In genomic region chr6:134318396-134319281, GRCh38 we compare ENCODE assay signal across 8 cellular contexts. TPM values are rescaled to one million over a fixed set of nuclear protein-coding genes. Genes with fewer than 3 reads are reported as not detected.
DNase-seq lines count a peak whose midpoint lies in the region; ATAC-seq and TF ChIP-seq lines count a peak whose summit lies in the region.

No MANE protein-coding gene starts in this region.

- H3K4me1 Mint-ChIP-seq in CD8-positive, alpha-beta T cell (ENCODE audit: low read depth): peaks cover 16% of the 10 kb centered on the region
- H3K4me1 Mint-ChIP-seq in neural progenitor cell: peaks cover 17% of the 10 kb centered on the region

- no peaks in the 10 kb centered on the region for H3K79me2 ChIP-seq in neural progenitor cell (ENCODE audit: low read depth)

- H3K4me3 ChIP-seq in CD8-positive, alpha-beta T cell (ENCODE audit: low read depth, low read length): no peak overlapping the region
- H3K4me3 ChIP-seq in LNCaP clone FGC (ENCODE audit: low read depth, low read length): no peak overlapping the region
- H3K4me3 ChIP-seq in coronary artery: peak overlapping the region; percentile 74
- peak overlapping the region; percentile 79 for H3K4me3 ChIP-seq in neural progenitor cell

- no peaks in the 10 kb centered on the region for H3K9me3 ChIP-seq in CD8-positive, alpha-beta T cell (ENCODE audit: low read length)
- no peaks in the 10 kb centered on the region for H3K9me3 ChIP-seq in neural progenitor cell (ENCODE audit: low read depth)

- peak overlapping the region; percentile 98 for H2AFZ ChIP-seq in neural progenitor cell (replicated peaks)

- H3K27me3 ChIP-seq in CD8-positive, alpha-beta T cell (ENCODE audit: insufficient read depth, low read length): no peaks in the 10 kb centered on the region
- peaks cover 13% of the 10 kb centered on the region for H3K27me3 ChIP-seq in neural progenitor cell
- no peaks in the 10 kb centered on the region for H3K27me3 ChIP-seq in foreskin keratinocyte

- CTCF ChIA-PET in CD8-positive, alpha-beta T cell (lab: Charles Lee): interaction anchor here (0.7 to 1.3 kb wide), 3 partner anchors 8 to 322 kb away, joined by 3 to 5 read pairs (median 3); no protein-coding TSS in a partner anchor

- DNase-seq in CD8-positive, alpha-beta T cell: no peak
- DNase-seq in LNCaP clone FGC (ENCODE audit: low read depth): peak; percentile 32
- DNase-seq in coronary artery (ENCODE audit: low spot score): no peak
- no peak for DNase-seq in neural progenitor cell (ENCODE audit: low spot score)
- no peak for DNase-seq in NCI-H526 treated with DMSO at 0.1 percent for 48 hours (lab: John Stamatoyannopoulos, UW)
- DNase-seq in foreskin keratinocyte: no peak
- DNase-seq in NCI-H510A (lab: John Stamatoyannopoulos, UW): no peak
- no peak for DNase-seq in KG1 (lab: John Stamatoyannopoulos, UW)

- TF ChIP-seq CTCF in CD8-positive, alpha-beta T cell (IDR thresholded peaks at IDR 0.05): no peak
- no peak for TF ChIP-seq CTCF in LNCaP clone FGC (IDR thresholded peaks at IDR 0.05; ENCODE audit: control insufficient read depth, extremely low read depth, insufficient read depth)
- no peak for TF ChIP-seq CTCF in coronary artery (IDR thresholded peaks at IDR 0.05)
- no peak for TF ChIP-seq CTCF in neural progenitor cell (IDR thresholded peaks at IDR 0.05)
- no peak for TF ChIP-seq CTCF in foreskin keratinocyte (conservative IDR thresholded peaks at IDR 0.05)

- H3F3A ChIP-seq in neural progenitor cell (ENCODE audit: low read depth): peaks cover 15% of the 10 kb centered on the region

- no peak overlapping the region for H3K9ac ChIP-seq in neural progenitor cell

- H3K27ac ChIP-seq in CD8-positive, alpha-beta T cell (ENCODE audit: low read depth, low read length): no peak overlapping the region
- H3K27ac ChIP-seq in coronary artery (no peak overlapping the region), neural progenitor cell (no peak overlapping the region), foreskin keratinocyte (no peak overlapping the region)

- no peaks in the 10 kb centered on the region for H3K36me3 Mint-ChIP-seq in CD8-positive, alpha-beta T cell
- H3K36me3 Mint-ChIP-seq in neural progenitor cell: no peaks in the 10 kb centered on the region

- H3K4me1 ChIP-seq in CD8-positive, alpha-beta T cell (ENCODE audit: insufficient read depth, low read length): peaks cover 7% of the 10 kb centered on the region
- peaks cover 22% of the 10 kb centered on the region for H3K4me1 ChIP-seq in neural progenitor cell
- peaks cover 5% of the 10 kb centered on the region for H3K4me1 ChIP-seq in foreskin keratinocyte

- no peak overlapping the region for H3K27ac Mint-ChIP-seq in CD8-positive, alpha-beta T cell
- H3K27ac Mint-ChIP-seq in neural progenitor cell: no peak overlapping the region

- H3K27me3 Mint-ChIP-seq in CD8-positive, alpha-beta T cell (ENCODE audit: low read depth): peaks cover 17% of the 10 kb centered on the region
- H3K27me3 Mint-ChIP-seq in neural progenitor cell (ENCODE audit: insufficient read depth, low read depth): peaks cover 19% of the 10 kb centered on the region

- H3K4me3 Mint-ChIP-seq in CD8-positive, alpha-beta T cell: peak overlapping the region; percentile 91
- peak overlapping the region; percentile 87 for H3K4me3 Mint-ChIP-seq in neural progenitor cell

- peak overlapping the region; percentile 92 for H3K4me2 ChIP-seq in neural progenitor cell

- POLR2A ChIA-PET in CD8-positive, alpha-beta T cell (lab: Charles Lee): interaction anchor here (0.8 to 1.1 kb wide), 5 partner anchors 10 to 71 kb away, joined by 3 to 4 read pairs (median 3); no protein-coding TSS in a partner anchor

- H3K9me3 Mint-ChIP-seq in CD8-positive, alpha-beta T cell: no peaks in the 10 kb centered on the region
- no peaks in the 10 kb centered on the region for H3K9me3 Mint-ChIP-seq in neural progenitor cell

- no peaks in the 10 kb centered on the region for H3K36me3 ChIP-seq in CD8-positive, alpha-beta T cell (ENCODE audit: insufficient read depth, low read length)
- H3K36me3 ChIP-seq in neural progenitor cell: no peaks in the 10 kb centered on the region

- no peak for ATAC-seq in CD8-positive, alpha-beta T cell
- ATAC-seq in foreskin keratinocyte: no peak

- no peaks in the 10 kb centered on the region for H4K20me1 ChIP-seq in neural progenitor cell (ENCODE audit: low read depth)

- intact Hi-C loops in CD8-positive, alpha-beta T cell (cut with DNase I, micrococcal nuclease): loop anchor here in 1 of 2 experiments (2.0 to 5.0 kb wide), 2 partner anchors 71 to 144 kb away; no protein-coding TSS in a partner anchor

RNA-seq across cellular contexts. Expression of gene SGK1, which starts 0.7 kb away (rescaled TPM):
- total RNA-seq in CD8-positive, alpha-beta T cell: 100 to 1,000 TPM; 127 to 128 TPM
- total RNA-seq in neural progenitor cell (ENCODE audit: low replicate concordance): 11.2 and 15.8 TPM in 2 replicates
- 83.9 and 85.2 TPM in 2 replicates for total RNA-seq in foreskin keratinocyte
- polyA plus RNA-seq in foreskin keratinocyte: 37.5 and 43.9 TPM in 2 replicates

Comparison
In these comparisons a context has a peak if more than half of its experiments do, and no peak if none do; other contexts are left out.
1. H3K4me3 ChIP-seq: peak in coronary artery (single experiment) and neural progenitor cell (single experiment); none in CD8-positive, alpha-beta T cell (single experiment) and LNCaP clone FGC (single experiment).